Comparison of ENCODE assay signal across 29 cellular contexts in the genomic region with DNA sequence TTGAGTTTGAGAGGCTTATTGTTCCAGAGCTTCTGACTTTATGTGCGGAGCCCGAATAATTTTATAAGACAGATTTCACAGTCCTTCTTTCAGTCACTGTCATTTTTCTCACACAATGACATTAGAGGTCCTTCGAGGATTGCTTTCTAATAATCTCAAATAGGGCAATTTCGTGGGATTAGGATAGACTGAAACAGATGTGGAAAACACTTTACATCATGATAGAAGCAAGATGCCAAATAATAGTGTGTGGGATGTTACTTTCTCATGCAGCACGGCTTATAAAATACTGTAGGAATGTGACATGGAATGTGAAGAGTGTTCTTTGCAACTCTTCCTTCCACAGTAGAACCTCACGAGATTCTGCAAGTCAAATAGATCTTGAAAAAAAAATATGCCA.
DNase-seq lines count a peak whose midpoint lies in the region; ATAC-seq, FAIRE-seq and TF ChIP-seq lines count a peak whose summit lies in the region.
"Had no signal": no experiment of that assay in that cellular context is flagged by ENCODE, and none has a peak within 500 bp of the region (broad histone marks: within the 10 kb centered on the region; RNA-seq: fewer than 3 reads in every experiment).

No MANE protein-coding gene starts in this region.

- H3K4me3 ChIP-seq in cardiac fibroblast (replicated peaks in 1 of 2; ENCODE audit: low read depth in 2 of 2, low read length in 2 of 2): no peak overlapping the region
- H3K4me3 ChIP-seq in foreskin fibroblast (ENCODE audit: low read depth in 1 of 2, low read length in 2 of 2): no peak overlapping the region
- H3K4me3 ChIP-seq: body of pancreas, gastroesophageal sphincter, left lung, psoas muscle, sigmoid colon, uterus had no signal

- no peak for TF ChIP-seq CTCF in cardiac fibroblast (IDR thresholded peaks at IDR 0.05; ENCODE audit: low read depth, low read length)
- TF ChIP-seq CTCF in foreskin fibroblast (IDR thresholded peaks at IDR 0.05; ENCODE audit: low read depth, low read length): no peak

- peak; percentile 31 for FAIRE-seq in HTR-8/SVneo (lab: Jason Lieb, UNC)
- FAIRE-seq: G401.6, GM19239 had no signal

- peak; percentile 71 for DNase-seq in AG08395 (ENCODE audit: low spot score)
- no peak for DNase-seq in HTR-8/SVneo (ENCODE audit: insufficient read length, low spot score)
- peak; percentile 37 to 40 for DNase-seq in cardiac fibroblast (ENCODE audit: low read depth in 2 of 2)
- peak; percentile 48 to 73 for DNase-seq in foreskin fibroblast
- no peak for DNase-seq in SW480 (ENCODE audit: low spot score)
- no peak for DNase-seq in glomerular visceral epithelial cell (ENCODE audit: extremely low spot score)
- DNase-seq: 8988T; activated CD4-positive, alpha-beta T cell treated with anti-CD3 and anti-CD28 coated beads for 36 hours; activated effector memory CD4-positive, alpha-beta T cell treated with Interleukin-2 at 50 U/mL for 16 hours; body of pancreas; effector CD8-positive, alpha-beta T cell; hypothalamus; KG1; left lung; naive B cell; NCI-H1436; nucleus accumbens; PC-3; psoas muscle; sigmoid colon; stimulated activated naive CD8-positive, alpha-beta T cell treated with anti-CD3 and anti-CD28 coated beads, Interleukin-15, Interleukin-2, amounts not matched to agents 100 U/mL and 50 U/mL, for 24 hours; uterus had no signal

- no peak for ATAC-seq in HG02970 (IDR thresholded peaks at IDR 0.05; ENCODE audit: low FRiP score, unreplicated experiment)
- no peak for ATAC-seq in GM21619 (IDR thresholded peaks at IDR 0.05; ENCODE audit: unreplicated experiment)
- ATAC-seq: activated CD4-positive, alpha-beta T cell treated with anti-CD3 and anti-CD28 coated beads for 36 hours; body of pancreas; gastroesophageal sphincter; HCT116; left lung; PC-3; psoas muscle; SK-N-SH treated with all-trans-retinoic acid at 6 μM for 48 hours; stimulated activated naive CD8-positive, alpha-beta T cell treated with anti-CD3 and anti-CD28 coated beads, Interleukin-15, Interleukin-2, amounts not matched to agents 100 U/mL and 50 U/mL, for 24 hours had no signal

Comparison
In these comparisons a context has a peak if more than half of its experiments do, and no peak if none do; other contexts are left out.
1. DNase-seq: peak in AG08395 (single experiment), cardiac fibroblast (2 of 2) and foreskin fibroblast (2 of 2); none in HTR-8/SVneo (single experiment), SW480 (single experiment) and glomerular visceral epithelial cell (single experiment).